Comparison of ENCODE assay signal across 8 cellular contexts in genomic region chr22:28051787-28052356, GRCh38.
DNase-seq lines count a peak whose midpoint lies in the region; ATAC-seq and TF ChIP-seq lines count a peak whose summit lies in the region.

No MANE protein-coding gene starts in this region.

- no peak overlapping the region for H3K4me2 ChIP-seq in OCI-LY3 (ENCODE audit: low read length)

- no peaks in the 10 kb centered on the region for H3K27me3 Mint-ChIP-seq in brain

- H3K9me3 Mint-ChIP-seq in brain, result no peaks in the 10 kb centered on the region

- H3K36me3 ChIP-seq in BE2C (no peaks in the 10 kb centered on the region), OCI-LY3 (replicated peaks; ENCODE audit: low read depth, low read length) (no peaks in the 10 kb centered on the region)
- no peaks in the 10 kb centered on the region for H3K36me3 ChIP-seq in effector memory CD4-positive, alpha-beta T cell (ENCODE audit: control insufficient read depth, insufficient read depth, low read length)

- no peak overlapping the region for H2AFZ ChIP-seq in OCI-LY3 (ENCODE audit: low read depth, low read length)

- no peak overlapping the region for H3K4me3 ChIP-seq in BE2C (ENCODE audit: low read depth, low read length)
- no peak overlapping the region for H3K4me3 ChIP-seq in OCI-LY3 (ENCODE audit: low read length)
- H3K4me3 ChIP-seq in effector memory CD4-positive, alpha-beta T cell (ENCODE audit: insufficient read depth, low read depth, low read length, poor library complexity, severe bottlenecking), result no peak overlapping the region

- peak overlapping the region; percentile 59 to 96 (median 84) for H3K27ac Mint-ChIP-seq in brain

- no peaks in the 10 kb centered on the region for H3K79me2 ChIP-seq in OCI-LY3 (ENCODE audit: low read length)

- TF ChIP-seq CTCF in BE2C (IDR thresholded peaks at IDR 0.05; ENCODE audit: low read depth, low read length) (peak; percentile 96), OCI-LY3 (IDR thresholded peaks at IDR 0.05; ENCODE audit: low read depth, low read length) (peak; percentile 94), brain (conservative IDR thresholded peaks at IDR 0.05) (peak; percentile 88 to 96)

- DNase-seq in BE2C (peak; percentile 82), H4 (ENCODE audit: low spot score) (peak; percentile 11), iris pigment epithelial cell (ENCODE audit: low read depth) (peak; percentile 54)
- peak; percentile 33 to 36 for DNase-seq in stimulated activated CD4-positive, alpha-beta T cell treated with anti-CD3 and anti-CD28 coated beads, Interleukin-2, amount 100 ng/mL, for 48 hours
- DNase-seq in effector memory CD4-positive, alpha-beta T cell, result no peak

- H3K36me3 Mint-ChIP-seq in brain, result no peaks in the 10 kb centered on the region

- H3K4me1 ChIP-seq in BE2C (peaks cover 36% of the 10 kb centered on the region), OCI-LY3 (ENCODE audit: low read length) (no peaks in the 10 kb centered on the region)
- no peaks in the 10 kb centered on the region for H3K4me1 ChIP-seq in effector memory CD4-positive, alpha-beta T cell (ENCODE audit: control insufficient read depth, insufficient read depth, low read length, poor library complexity, severe bottlenecking)

- H3K9me3 ChIP-seq in BE2C (no peaks in the 10 kb centered on the region), OCI-LY3 (ENCODE audit: insufficient read depth, low read length) (no peaks in the 10 kb centered on the region)
- H3K9me3 ChIP-seq in effector memory CD4-positive, alpha-beta T cell (ENCODE audit: control insufficient read depth, low read length), result no peaks in the 10 kb centered on the region

- H3K9ac ChIP-seq in OCI-LY3 (ENCODE audit: low read length), result no peak overlapping the region

- no peak overlapping the region for H3K27ac ChIP-seq in OCI-LY3 (ENCODE audit: low read length)
- H3K27ac ChIP-seq in effector memory CD4-positive, alpha-beta T cell (ENCODE audit: insufficient read depth, low read length, poor library complexity, severe bottlenecking), result no peak overlapping the region

- peak overlapping the region in 3 of 5 experiments; percentile 4 to 76 (median 47) for H3K4me3 Mint-ChIP-seq in brain

- H3K4me1 Mint-ChIP-seq in brain, result peaks cover 70% of the 10 kb centered on the region

- ATAC-seq in GM21423 (IDR thresholded peaks at IDR 0.05; ENCODE audit: unreplicated experiment), result no peak

- H3K27me3 ChIP-seq in BE2C (no peaks in the 10 kb centered on the region), OCI-LY3 (ENCODE audit: low read depth, low read length) (no peaks in the 10 kb centered on the region)
- no peaks in the 10 kb centered on the region for H3K27me3 ChIP-seq in effector memory CD4-positive, alpha-beta T cell (replicated peaks; ENCODE audit: control insufficient read depth, insufficient read depth, low read length, poor library complexity, severe bottlenecking)

- H4K20me1 ChIP-seq in OCI-LY3 (ENCODE audit: insufficient read depth, low read length), result no peaks in the 10 kb centered on the region

Comparison
In these comparisons a context has a peak if more than half of its experiments do, and no peak if none do; other contexts are left out.
1. DNase-seq: peak in BE2C (single experiment), H4 (single experiment), iris pigment epithelial cell (single experiment) and stimulated activated CD4-positive, alpha-beta T cell treated with anti-CD3 and anti-CD28 coated beads, Interleukin-2, amount 100 ng/mL, for 48 hours (2 of 2); none in effector memory CD4-positive, alpha-beta T cell (0 of 3).
2. Peak in every context shown above with its lines, with median percentiles within 50 percentile points of each other: CTCF ChIP-seq.